ENCODE assay signal across 1 cellular context in genomic region chr6:136288566-136289326, GRCh38.
TF ChIP-seq lines count a peak whose summit lies in the region.

No MANE protein-coding gene starts in this region.

TF ChIP-seq in HCT116, 20 proteins besides CTCF, POLR2A, EP300 and RAD21 (continued from another document):
- no peak for TF ChIP-seq CBX3 (IDR thresholded peaks at IDR 0.05; ENCODE audit: low read depth)
- TF ChIP-seq EZH2phosphoT487 (IDR thresholded peaks at IDR 0.05; ENCODE audit: borderline replicate concordance): no peak
- TF ChIP-seq CEBPB (IDR thresholded peaks at IDR 0.05; ENCODE audit: low read depth): no peak
- no peak for TF ChIP-seq EGR1 (IDR thresholded peaks at IDR 0.05; ENCODE audit: low read depth)
- TF ChIP-seq YY1 (IDR thresholded peaks at IDR 0.05; ENCODE audit: extremely low read depth, insufficient replicate concordance, low read depth, low read length): no peak
- TF ChIP-seq TCF7L2 (IDR thresholded peaks at IDR 0.05; ENCODE audit: borderline replicate concordance, extremely low read depth, insufficient read depth, insufficient read length): no peak
- TF ChIP-seq SRF (IDR thresholded peaks at IDR 0.05; ENCODE audit: low read depth): no peak
- TF ChIP-seq ZNF274 (IDR thresholded peaks at IDR 0.05; ENCODE audit: low read depth, low read length): no peak
- no peak for TF ChIP-seq SP1 (IDR thresholded peaks at IDR 0.05; ENCODE audit: low read depth)
- TF ChIP-seq, protein P1, sequence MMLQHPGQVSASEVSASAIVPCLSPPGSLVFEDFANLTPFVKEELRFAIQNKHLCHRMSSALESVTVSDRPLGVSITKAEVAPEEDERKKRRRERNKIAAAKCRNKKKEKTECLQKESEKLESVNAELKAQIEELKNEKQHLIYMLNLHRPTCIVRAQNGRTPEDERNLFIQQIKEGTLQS (IDR thresholded peaks at IDR 0.05): no peak
- no peak for TF ChIP-seq ZFX (IDR thresholded peaks at IDR 0.05)
- TF ChIP-seq, protein P2, sequence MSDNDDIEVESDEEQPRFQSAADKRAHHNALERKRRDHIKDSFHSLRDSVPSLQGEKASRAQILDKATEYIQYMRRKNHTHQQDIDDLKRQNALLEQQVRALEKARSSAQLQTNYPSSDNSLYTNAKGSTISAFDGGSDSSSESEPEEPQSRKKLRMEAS (IDR thresholded peaks at IDR 0.05): no peak
- TF ChIP-seq SIN3A (IDR thresholded peaks at IDR 0.05; ENCODE audit: low read depth): no peak
TF ChIP-seq in HCT116: peak in this region for 0.
